ENCODE assay signal across 13 cellular contexts in the genomic region with DNA sequence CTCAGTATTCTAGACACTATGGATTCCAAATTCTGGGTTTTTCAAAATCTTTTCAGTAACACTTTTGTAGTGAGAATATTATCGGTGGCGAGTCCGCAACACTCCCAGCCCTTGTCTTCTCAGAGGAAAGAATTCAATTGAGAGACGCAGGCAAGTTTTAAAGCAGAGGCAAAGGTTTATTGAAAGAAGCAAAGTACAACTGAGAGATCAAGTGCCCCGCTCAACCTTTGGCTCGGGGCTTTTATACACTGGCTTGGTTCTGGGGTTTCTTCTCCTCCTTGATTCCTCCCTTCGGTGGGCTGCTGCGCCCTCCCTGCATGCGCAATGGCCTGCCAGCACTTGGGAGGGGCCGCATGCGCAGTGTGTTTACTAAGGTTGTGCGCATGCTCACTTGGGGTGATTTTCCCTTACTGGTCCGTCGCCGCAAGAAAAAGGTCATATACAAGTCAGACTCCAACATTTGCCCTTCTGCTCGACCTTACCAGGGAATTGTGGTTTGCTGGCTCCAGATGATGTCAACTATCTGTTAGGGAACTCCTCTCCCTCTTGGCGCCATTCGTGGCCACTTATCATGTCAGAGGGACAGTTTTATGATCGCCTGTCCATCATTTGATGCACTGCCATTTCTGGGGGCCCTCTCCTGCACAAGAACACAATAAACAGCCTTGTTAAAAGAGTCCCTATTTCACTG. TPM values are rescaled to one million over a fixed set of nuclear protein-coding genes. Genes with fewer than 3 reads are reported as not detected.
DNase-seq lines count a peak whose midpoint lies in the region; ATAC-seq lines count a peak whose summit lies in the region.
"Had no signal": no experiment of that assay in that cellular context is flagged by ENCODE, and none has a peak within 500 bp of the region (broad histone marks: within the 10 kb centered on the region; RNA-seq: fewer than 3 reads in every experiment).

No MANE protein-coding gene starts in this region.

- no peak overlapping the region for H3K4me3 ChIP-seq in SJCRH30
- H3K4me3 ChIP-seq in iPS-20b (ENCODE audit: low read length), result no peak overlapping the region
- H3K4me3 ChIP-seq: SK-N-MC had no signal

- ATAC-seq in sciatic nerve, result peak; percentile 74
- ATAC-seq in HG02938 (IDR thresholded peaks at IDR 0.05; ENCODE audit: unreplicated experiment), result no peak
- ATAC-seq in GM21786 (IDR thresholded peaks at IDR 0.05; ENCODE audit: unreplicated experiment), result no peak
- ATAC-seq: CD8-positive, alpha-beta T cell had no signal

- H3K27me3 ChIP-seq in SJCRH30 (peaks cover 8% of the 10 kb centered on the region), iPS-20b (ENCODE audit: insufficient read depth, low read length) (no peaks in the 10 kb centered on the region)
- H3K27me3 ChIP-seq: neutrophil had no signal

- no peak overlapping the region for H3K27ac ChIP-seq in SJCRH30
- peak overlapping the region; percentile 50 for H3K27ac ChIP-seq in iPS-20b (ENCODE audit: low read length)
- H3K27ac ChIP-seq: neutrophil, SK-N-MC had no signal

- intact Hi-C loops in sciatic nerve (cut with DNase I), result no loop called here

- DNase-seq in EH (ENCODE audit: low read depth) (peak; percentile 27), SJCRH30 (peak; percentile 24 to 30), sciatic nerve (ENCODE audit: low spot score) (peak; percentile 85), CD1c-positive myeloid dendritic cell (ENCODE audit: extremely low spot score) (no peak)
- DNase-seq in activated naive CD4-positive, alpha-beta T cell treated with anti-CD3 and anti-CD28 coated beads, Interleukin-2, amount 50 U/mL, for 16 hours, result no peak
- DNase-seq: activated CD4-positive, alpha-beta T cell treated with anti-CD3 and anti-CD28 coated beads for 4 hours; CD8-positive, alpha-beta T cell; NCI-H446 had no signal

- no peaks in the 10 kb centered on the region for H3K36me3 ChIP-seq in SJCRH30
- H3K36me3 ChIP-seq in iPS-20b (ENCODE audit: insufficient read depth, low read depth, low read length), result no peaks in the 10 kb centered on the region

- H3K4me1 ChIP-seq in SJCRH30 (no peaks in the 10 kb centered on the region), iPS-20b (ENCODE audit: insufficient read depth, low read length) (peaks cover 29% of the 10 kb centered on the region; the same call in 1 of the 2 replicates)

- H3K9me3 ChIP-seq in SJCRH30 (replicated peaks) (peaks cover 1% of the 10 kb centered on the region), iPS-20b (ENCODE audit: insufficient read depth, low read depth, low read length) (peaks cover 4% of the 10 kb centered on the region; the same call in 1 of the 2 replicates)
- H3K9me3 ChIP-seq: neutrophil had no signal

- peak overlapping the region; percentile 69; the same call in 1 of the 2 replicates for H3K9ac ChIP-seq in iPS-20b (ENCODE audit: low read depth, low read length)

RNA-seq across cellular contexts. Expression of a gene that starts 3.0 kb away (rescaled TPM):
- total RNA-seq in SJCRH30 (2014; rRNA removed; shearing (Covaris generic)), result not detected in 2 replicates
- total RNA-seq in sciatic nerve, result 0.40 TPM
- total RNA-seq: CD8-positive, alpha-beta T cell had no signal

RNA-seq across cellular contexts. Expression of a gene that starts 39.3 kb away (rescaled TPM):
- total RNA-seq in SJCRH30 (2014; rRNA removed; shearing (Covaris generic)), result 0.06 TPM in 1 of 2 replicates, not detected in the other
- 2.3 TPM for total RNA-seq in sciatic nerve
- total RNA-seq: CD8-positive, alpha-beta T cell had no signal

Comparison
In these comparisons a context has a peak if more than half of its experiments do, and no peak if none do; other contexts are left out.
1. DNase-seq: peak in EH (single experiment), SJCRH30 (2 of 2) and sciatic nerve (single experiment); none in activated naive CD4-positive, alpha-beta T cell treated with anti-CD3 and anti-CD28 coated beads, Interleukin-2, amount 50 U/mL, for 16 hours (single experiment) and CD1c-positive myeloid dendritic cell (single experiment).